8 cellular contexts compared by ENCODE assay signal in the genomic region with DNA sequence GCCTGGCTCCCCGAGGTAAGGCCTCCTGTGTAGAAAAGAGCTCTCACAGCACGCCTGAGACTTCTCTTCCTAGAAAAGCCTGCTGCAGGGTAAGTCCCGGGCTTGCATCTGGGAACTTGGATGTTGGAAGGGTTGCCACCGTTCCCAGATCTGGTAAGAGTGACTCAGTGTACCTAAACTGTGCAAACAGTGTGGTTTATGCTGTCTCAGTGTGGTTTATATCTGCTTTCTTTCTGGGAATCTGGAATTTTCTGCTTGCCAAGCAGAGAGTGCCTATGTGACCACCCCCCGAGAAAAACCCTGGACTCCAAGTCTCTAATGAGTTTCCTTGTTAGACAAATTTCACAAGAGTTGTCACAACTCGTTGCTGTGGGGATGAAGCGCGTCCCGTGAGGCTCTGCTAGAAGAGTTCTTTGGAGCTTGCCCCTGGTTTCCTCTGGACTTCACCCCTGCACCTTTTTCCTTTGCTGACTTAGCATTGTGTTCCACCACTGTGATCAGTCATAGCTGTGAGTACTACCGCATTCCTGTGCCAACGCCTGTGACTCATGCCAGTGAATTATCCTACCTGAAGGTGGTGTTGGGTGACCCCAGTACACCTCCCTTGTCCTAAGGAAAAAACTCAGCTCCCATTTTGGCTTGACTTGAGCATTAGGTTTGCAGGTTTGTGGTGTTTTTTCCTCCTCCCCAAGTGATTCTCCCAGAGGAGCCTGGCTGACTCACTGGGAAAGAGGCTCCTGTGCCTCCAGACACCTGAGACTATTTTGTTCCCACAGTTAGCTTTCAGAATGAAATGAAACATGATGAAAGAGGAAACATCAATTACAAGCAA. TPM values are rescaled to one million over a fixed set of nuclear protein-coding genes. Genes with fewer than 3 reads are reported as not detected.
A peak's percentile ranks its signal among the peaks of the same experiment; 100 is the strongest.
DNase-seq lines count a peak whose midpoint lies in the region; ATAC-seq and TF ChIP-seq lines count a peak whose summit lies in the region.

No MANE protein-coding gene starts in this region.

- ATAC-seq in HG03108 (IDR thresholded peaks at IDR 0.05; ENCODE audit: unreplicated experiment): peak; percentile 18
- peak; percentile 70 to 84 (median 76) for ATAC-seq in right lobe of liver
- no peak for ATAC-seq in HG03565 (IDR thresholded peaks at IDR 0.05; ENCODE audit: unreplicated experiment)

- H3K27me3 ChIP-seq in right lobe of liver: no peaks in the 10 kb centered on the region

- 16% methylated on average over 10 of the region's 11 CpGs for WGBS in right lobe of liver (ENCODE audit: insufficient coverage, low coverage, low lambda C conversion rate, missing lambda C conversion rate)

- H3K4me1 ChIP-seq in right lobe of liver: peaks cover 0 to 40% (median 18%) of the 10 kb centered on the region in 4 donors

- TF ChIP-seq CTCF in astrocyte of the cerebellum (IDR thresholded peaks at IDR 0.05; ENCODE audit: low read depth, low read length, missing control alignments): no peak
- TF ChIP-seq CTCF in right lobe of liver (IDR thresholded peaks at IDR 0.05): peak in 1 of 4 donors; percentile 5
- TF ChIP-seq CTCF in chondrocyte (IDR thresholded peaks at IDR 0.05): no peak

- H3K27ac ChIP-seq in right lobe of liver: peak overlapping the region; percentile 15 to 90 (median 69)

- no peaks in the 10 kb centered on the region for H3K36me3 Mint-ChIP-seq in chondrocyte (ENCODE audit: low read depth)

- no peak overlapping the region for H3K27ac Mint-ChIP-seq in chondrocyte (ENCODE audit: unreplicated experiment)

- no peaks in the 10 kb centered on the region for H3K9me3 Mint-ChIP-seq in chondrocyte (ENCODE audit: low read depth)

- H3K4me3 ChIP-seq in astrocyte of the cerebellum (ENCODE audit: low read depth, low read length) (no peak overlapping the region), right lobe of liver (peak overlapping the region in 1 of 3 donors; percentile 16)

- H3K36me3 ChIP-seq in right lobe of liver: no peaks in the 10 kb centered on the region

- no peak overlapping the region for H3K4me3 Mint-ChIP-seq in chondrocyte (ENCODE audit: unreplicated experiment)

- no peaks in the 10 kb centered on the region for H3K9me3 ChIP-seq in right lobe of liver

- peak; percentile 22 for DNase-seq in astrocyte of the cerebellum (ENCODE audit: low read depth)
- peak; percentile 70 to 86 (median 75) for DNase-seq in right lobe of liver
- no peak for DNase-seq in KBM-7
- no peak for DNase-seq in chondrocyte (ENCODE audit: low spot score)
- no peak for DNase-seq in germinal center (ENCODE audit: low spot score)

- in situ Hi-C loops in astrocyte of the cerebellum (cut with HindIII; ENCODE audit: low sequenced_read_pairs) (no loop called here), KBM-7 (cut with MboI; ENCODE audit: low pct_unique_long_range_greater_than_20kb, low sequenced_read_pairs) (no loop called here)

- H3K27me3 Mint-ChIP-seq in chondrocyte (ENCODE audit: low read depth): no peaks in the 10 kb centered on the region

- intact Hi-C loops in right lobe of liver (cut with DNase I): no loop called here

- H3K4me1 Mint-ChIP-seq in chondrocyte (ENCODE audit: low read depth): peaks cover 26% of the 10 kb centered on the region

- TF ChIP-seq POLR2A in GM19193 (IDR thresholded peaks at IDR 0.05; ENCODE audit: extremely low read depth, insufficient read depth, insufficient read length) (peak; percentile 35), right lobe of liver (IDR thresholded peaks at IDR 0.05) (no peak)

RNA-seq across cellular contexts. Expression of a gene that starts 14.5 kb away (rescaled TPM):
- 10 to 100 TPM; 16.1 to 25.0 (median 19.8) TPM for total RNA-seq in right lobe of liver
- 0.72 to 0.95 TPM in 2 of 3 replicates, not detected in the other for total RNA-seq in chondrocyte

Comparison
In these comparisons a context has a peak if more than half of its experiments do, and no peak if none do; other contexts are left out.
1. DNase-seq: peak in astrocyte of the cerebellum (single experiment) and right lobe of liver (3 of 3); none in KBM-7 (single experiment), chondrocyte (single experiment) and germinal center (single experiment).